In the genomic region with DNA sequence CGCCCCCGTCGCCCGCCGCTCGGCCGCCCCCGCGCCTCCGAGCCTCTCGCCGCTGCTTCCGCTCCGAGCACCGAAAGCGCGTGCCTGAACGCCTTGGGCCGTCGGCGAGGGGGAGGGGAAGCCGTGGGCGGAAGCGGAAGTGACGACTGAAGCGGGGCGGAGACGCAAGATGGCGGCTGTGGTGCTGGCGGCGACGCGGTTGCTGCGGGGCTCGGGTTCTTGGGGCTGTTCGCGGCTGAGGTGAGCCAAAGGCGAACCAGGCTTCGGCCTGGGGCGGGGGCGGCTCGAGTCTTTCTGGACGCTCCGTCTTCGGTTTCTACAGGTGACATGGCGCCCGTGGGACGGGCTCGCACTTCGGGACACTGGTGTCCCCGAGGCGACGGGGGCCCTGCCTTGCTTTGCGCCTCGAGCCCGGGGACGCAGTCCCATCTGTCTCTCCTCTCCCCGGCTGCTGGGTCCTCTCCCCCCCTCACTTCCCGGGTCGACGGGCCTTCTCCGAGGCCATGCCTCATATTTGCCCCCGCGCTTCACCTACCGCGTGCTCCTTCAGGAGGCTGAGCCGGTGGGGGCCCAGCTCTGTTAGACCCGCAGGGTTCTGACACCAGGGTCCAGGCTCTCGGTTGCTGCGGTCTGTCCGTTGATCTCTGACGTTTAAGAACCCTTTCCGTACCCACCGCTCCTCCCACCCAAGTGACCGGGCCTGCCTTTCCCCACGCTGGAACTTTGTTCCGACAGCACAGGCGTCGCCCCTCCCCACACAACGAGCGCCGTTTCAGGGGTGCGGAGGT, we compare ENCODE assay signal across 8 cellular contexts. TPM values are rescaled to one million over a fixed set of nuclear protein-coding genes. Genes with fewer than 3 reads are reported as not detected.
DNase-seq lines count a peak whose midpoint lies in the region; ATAC-seq, FAIRE-seq and TF ChIP-seq lines count a peak whose summit lies in the region.

A gene with protein sequence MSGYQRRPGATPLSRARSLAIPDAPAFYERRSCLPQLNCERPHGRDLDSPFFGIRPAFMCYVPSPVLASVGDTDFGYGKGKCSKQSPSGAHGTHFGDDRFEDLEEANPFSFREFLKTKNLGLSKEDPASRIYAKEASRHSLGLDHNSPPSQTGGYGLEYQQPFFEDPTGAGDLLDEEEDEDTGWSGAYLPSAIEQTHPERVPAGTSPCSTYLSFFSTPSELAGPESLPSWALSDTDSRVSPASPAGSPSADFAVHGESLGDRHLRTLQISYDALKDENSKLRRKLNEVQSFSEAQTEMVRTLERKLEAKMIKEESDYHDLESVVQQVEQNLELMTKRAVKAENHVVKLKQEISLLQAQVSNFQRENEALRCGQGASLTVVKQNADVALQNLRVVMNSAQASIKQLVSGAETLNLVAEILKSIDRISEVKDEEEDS (minus strand): TSS at position 115 of the 788 bp plus-strand sequence. CDS start 217 bp downstream, outside the sequence.
A gene with protein sequence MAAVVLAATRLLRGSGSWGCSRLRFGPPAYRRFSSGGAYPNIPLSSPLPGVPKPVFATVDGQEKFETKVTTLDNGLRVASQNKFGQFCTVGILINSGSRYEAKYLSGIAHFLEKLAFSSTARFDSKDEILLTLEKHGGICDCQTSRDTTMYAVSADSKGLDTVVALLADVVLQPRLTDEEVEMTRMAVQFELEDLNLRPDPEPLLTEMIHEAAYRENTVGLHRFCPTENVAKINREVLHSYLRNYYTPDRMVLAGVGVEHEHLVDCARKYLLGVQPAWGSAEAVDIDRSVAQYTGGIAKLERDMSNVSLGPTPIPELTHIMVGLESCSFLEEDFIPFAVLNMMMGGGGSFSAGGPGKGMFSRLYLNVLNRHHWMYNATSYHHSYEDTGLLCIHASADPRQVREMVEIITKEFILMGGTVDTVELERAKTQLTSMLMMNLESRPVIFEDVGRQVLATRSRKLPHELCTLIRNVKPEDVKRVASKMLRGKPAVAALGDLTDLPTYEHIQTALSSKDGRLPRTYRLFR (plus strand): TSS at position 159 of the 788 bp plus-strand sequence. CDS start 11 bp downstream, at position 170.

- H3K4me1 ChIP-seq in kidney (ENCODE audit: control insufficient read depth in 1 of 2, insufficient read depth in 1 of 2, low read depth in 1 of 2, low read length in 2 of 2): peaks cover 7 to 19% of the 10 kb centered on the region in 2 donors

- H3K9ac ChIP-seq in kidney (ENCODE audit: low read length in 2 of 2): peak within 1 kb of the TSS; percentile 50 to 84

- H3K36me3 ChIP-seq in kidney (ENCODE audit: control insufficient read depth in 1 of 2, insufficient read depth in 2 of 2, low read length in 2 of 2): peaks cover 22 to 35% of the 10 kb centered on the region in 2 donors

- peak within 1 kb of the TSS in 1 of 2 donors; percentile 40 for H3K27ac ChIP-seq in kidney (ENCODE audit: low read depth in 2 of 2, low read length in 2 of 2)

- DNase-seq in AG08396 (ENCODE audit: low spot score) (peak; percentile 99), NCI-H510A treated with DMSO at 0.1 percent for 48 hours (lab: John Stamatoyannopoulos, UW) (peak; percentile 74), cerebellar nuclear complex (lab: John Stamatoyannopoulos, UW) (peak; percentile 42 to 50), kidney (peak; percentile 97)
- DNase-seq in activated CD4-positive, alpha-beta T cell treated with anti-CD3 and anti-CD28 coated beads for 24 hours (ENCODE audit: low read depth in 2 of 2): peak; percentile 97 to 98
- peak; percentile 91 to 98 (median 95) for DNase-seq in stimulated activated CD4-positive, alpha-beta T cell treated with anti-CD3 and anti-CD28 coated beads, Interleukin-12 subunit alpha, Interleukin-12 subunit beta, amount 100 ng/mL, for 48 hours (ENCODE audit: low read depth in 2 of 3, low spot score in 1 of 3)

- FAIRE-seq in kidney (lab: Jason Lieb, UNC): no peak

- ATAC-seq in GM19025 (IDR thresholded peaks at IDR 0.05; ENCODE audit: low read depth, unreplicated experiment) (peak; percentile 78), HG03342 (IDR thresholded peaks at IDR 0.05; ENCODE audit: unreplicated experiment) (peak; percentile 83)

- intact Hi-C loops in kidney (cut with DNase I): no loop called here

- H3K4me3 ChIP-seq in kidney (ENCODE audit: low read length in 2 of 2): peak within 1 kb of the TSS; percentile 81 to 90

- H3K9me3 ChIP-seq in kidney (ENCODE audit: control insufficient read depth in 1 of 2, low read length in 2 of 2): no peaks in the 10 kb centered on the region

- TF ChIP-seq CTCF in kidney (IDR thresholded peaks at IDR 0.05; ENCODE audit: borderline replicate concordance, extremely low read depth, insufficient read depth): no peak

RNA-seq across cellular contexts. Expression of the first gene that starts in this region (rescaled TPM):
- 36.2 TPM for total RNA-seq in kidney
- polyA plus RNA-seq in kidney (ENCODE audit: insufficient read depth, low read depth, low replicate concordance): 25.9 TPM

RNA-seq across cellular contexts. Expression of the second gene that starts in this region (rescaled TPM):
- total RNA-seq in kidney: 45.6 TPM
- polyA plus RNA-seq in kidney (ENCODE audit: insufficient read depth, low read depth, low replicate concordance): 50.1 TPM

Comparison
In these comparisons a context has a peak if more than half of its experiments do, and no peak if none do; other contexts are left out.
1. DNase-seq: peak in every context shown above with its lines; median percentile 99 in AG08396; 98 in activated CD4-positive, alpha-beta T cell treated with anti-CD3 and anti-CD28 coated beads for 24 hours; 97 in kidney; 95 in stimulated activated CD4-positive, alpha-beta T cell treated with anti-CD3 and anti-CD28 coated beads, Interleukin-12 subunit alpha, Interleukin-12 subunit beta, amount 100 ng/mL, for 48 hours; 74 in NCI-H510A treated with DMSO at 0.1 percent for 48 hours; 46 in cerebellar nuclear complex.